In the genomic region with DNA sequence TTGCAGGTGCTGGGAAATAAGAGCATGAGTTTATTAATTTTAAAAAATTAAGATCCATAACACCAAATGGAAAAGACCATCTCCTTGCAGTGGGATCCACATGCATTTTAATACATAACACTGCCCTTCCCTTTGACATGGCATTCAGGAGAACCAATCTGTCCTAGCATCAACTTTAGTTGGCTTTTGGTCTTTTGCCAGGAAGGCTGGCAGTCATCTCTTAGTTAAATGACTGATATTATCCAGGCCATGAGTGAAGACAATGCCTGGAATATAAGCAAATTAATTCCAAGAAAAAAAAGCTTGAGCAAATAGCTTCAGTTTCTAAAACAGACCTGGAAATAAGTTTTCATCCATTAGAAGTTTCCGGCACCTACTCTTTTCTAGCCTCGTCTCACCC, we compare ENCODE assay signal across 32 cellular contexts.
"Had no signal": no experiment of that assay in that cellular context is flagged by ENCODE, and none has a peak within 500 bp of the region (broad histone marks: within the 10 kb centered on the region; RNA-seq: fewer than 3 reads in every experiment).

No MANE protein-coding gene starts in this region.

- DNase-seq: activated CD4-positive, alpha-beta memory T cell treated with anti-CD3 and anti-CD28 coated beads for 36 hours; activated CD4-positive, alpha-beta T cell treated with anti-CD3 and anti-CD28 coated beads for 36 hours; activated CD4-positive, alpha-beta T cell treated with anti-CD3 and anti-CD28 coated beads, Interleukin-2, amount 10 ng/mL, durations not matched to agents 24 days and 14 days; activated CD4-positive, CD25-positive, alpha-beta regulatory T cell; activated CD4-positive, CD25-positive, alpha-beta regulatory T cell treated with anti-CD3 and anti-CD28 coated beads, Interleukin-2, amount 50 U/mL, for 72 hours; activated CD8-positive, alpha-beta memory T cell treated with anti-CD3 and anti-CD28 coated beads, Interleukin-2, amount 10 ng/mL, durations not matched to agents 7 days and 5 days; activated CD8-positive, alpha-beta memory T cell treated with anti-CD3 and anti-CD28 coated beads, Interleukin-2, amount 50 U/mL, for 4 hours; activated CD8-positive, alpha-beta T cell treated with anti-CD3 and anti-CD28 coated beads, Interleukin-2, amount 10 ng/mL, durations not matched to agents 7 days and 5 days; activated gamma-delta T cell; activated naive CD4-positive, alpha-beta T cell; activated naive CD4-positive, alpha-beta T cell treated with anti-CD3 and anti-CD28 coated beads, Interleukin-2, amount 10 ng/mL, durations not matched to agents 7 days and 5 days; activated naive CD8-positive, alpha-beta T cell treated with anti-CD3 and anti-CD28 coated beads, Interleukin-2, amount 10 ng/mL, durations not matched to agents 7 days and 5 days; activated T-cell treated with anti-CD3 and anti-CD28 coated beads for 4 hours; activated T-cell treated with anti-CD3 and anti-CD28 coated beads, Interleukin-2, amount 50 U/mL, for 24 hours; activated T-cell treated with anti-CD3 and anti-CD28 coated beads, Interleukin-2, amount 50 U/mL, for 72 hours; amniotic stem cell; anterior cingulate cortex; body of pancreas; central memory CD4-positive, alpha-beta T cell; cerebellar nuclear complex; colonic mucosa; dorsolateral prefrontal cortex; effector memory CD4-positive, alpha-beta T cell; endodermal cell; foreskin keratinocyte; gastrocnemius medialis; glutamatergic neuron; heart left ventricle; hypothalamus; T-helper 17 cell; T1000 had no signal

- H3K4me3 ChIP-seq: body of pancreas, cardiac muscle cell, colonic mucosa, dorsolateral prefrontal cortex, gastrocnemius medialis, heart left ventricle had no signal

- H3K27me3 ChIP-seq: body of pancreas, cardiac muscle cell, colonic mucosa, dorsolateral prefrontal cortex, foreskin keratinocyte, gastrocnemius medialis, heart left ventricle had no signal

- H3K4me1 ChIP-seq: body of pancreas, colonic mucosa, foreskin keratinocyte, gastrocnemius medialis had no signal

- H3K9me3 ChIP-seq: body of pancreas, colonic mucosa, gastrocnemius medialis, heart left ventricle had no signal

- H3K27ac ChIP-seq: body of pancreas, cardiac muscle cell, colonic mucosa, dorsolateral prefrontal cortex, foreskin keratinocyte, gastrocnemius medialis, heart left ventricle had no signal

- H3K36me3 ChIP-seq: cardiac muscle cell, colonic mucosa, gastrocnemius medialis, heart left ventricle had no signal
